10 cellular contexts compared by ENCODE assay signal in genomic region chr5:159330131-159330530, GRCh38. TPM values are rescaled to one million over a fixed set of nuclear protein-coding genes. Genes with fewer than 3 reads are reported as not detected.
A peak's percentile ranks its signal among the peaks of the same experiment; 100 is the strongest.
DNase-seq lines count a peak whose midpoint lies in the region; ATAC-seq, FAIRE-seq and TF ChIP-seq lines count a peak whose summit lies in the region.
"Had no signal": no experiment of that assay in that cellular context is flagged by ENCODE, and none has a peak within 500 bp of the region (broad histone marks: within the 10 kb centered on the region; RNA-seq: fewer than 3 reads in every experiment).

Gene IL12B (minus strand): TSS chr5:159330487. CDS start chr5:159326782, 3,705 bp downstream.

- H3K4me3 ChIP-seq in left ventricle myocardium inferior = peak within 1 kb of the TSS; percentile 64
- peak within 1 kb of the TSS; percentile 63 for H3K4me3 ChIP-seq in iPS-18c (ENCODE audit: insufficient read depth, low read depth, low read length)
- peak within 1 kb of the TSS; percentile 16 for H3K4me3 ChIP-seq in urinary bladder (ENCODE audit: low read depth, low read length)
- H3K4me3 ChIP-seq: body of pancreas had no signal

- TF ChIP-seq CTCF in left ventricle myocardium inferior (IDR thresholded peaks at IDR 0.05; ENCODE audit: borderline replicate concordance) = no peak

- H3K4me1 ChIP-seq in left ventricle myocardium inferior (peaks cover 10% of the 10 kb centered on the region), urinary bladder (ENCODE audit: insufficient read depth) (no peaks in the 10 kb centered on the region)

- intact Hi-C loops in left ventricle myocardium inferior (cut with micrococcal nuclease) (no loop called here), left ventricle myocardium superior (cut with micrococcal nuclease) (no loop called here)

- H3K27me3 Mint-ChIP-seq in activated CD8-positive, alpha-beta T cell treated with anti-CD3 and anti-CD28 coated beads, Interleukin-2, amount 10 ng/mL, durations not matched to agents 7 days and 5 days (ENCODE audit: low read depth) = peaks cover 28% of the 10 kb centered on the region

- WGBS in urinary bladder = 42% methylated on average over 3 of the region's 3 CpGs

- peak within 1 kb of the TSS; percentile 62 for H3K4me3 Mint-ChIP-seq in activated CD8-positive, alpha-beta T cell treated with anti-CD3 and anti-CD28 coated beads, Interleukin-2, amount 10 ng/mL, durations not matched to agents 7 days and 5 days

- H3K36me3 ChIP-seq in left ventricle myocardium inferior (no peaks in the 10 kb centered on the region), urinary bladder (ENCODE audit: insufficient read depth) (no peaks in the 10 kb centered on the region)

- H3K36me3 Mint-ChIP-seq in activated CD8-positive, alpha-beta T cell treated with anti-CD3 and anti-CD28 coated beads, Interleukin-2, amount 10 ng/mL, durations not matched to agents 7 days and 5 days (ENCODE audit: low read depth) = no peaks in the 10 kb centered on the region

- POLR2A ChIA-PET in activated CD8-positive, alpha-beta T cell treated with anti-CD3 and anti-CD28 coated beads, Interleukin-2, amount 10 ng/mL, durations not matched to agents 7 days and 5 days (lab: Charles Lee) = no interaction called here

- H3K4me1 Mint-ChIP-seq in activated CD8-positive, alpha-beta T cell treated with anti-CD3 and anti-CD28 coated beads, Interleukin-2, amount 10 ng/mL, durations not matched to agents 7 days and 5 days (ENCODE audit: low read depth) = peaks cover 27% of the 10 kb centered on the region

- peaks cover 17% of the 10 kb centered on the region for H3K27me3 ChIP-seq in left ventricle myocardium inferior (ENCODE audit: low read depth)

- DNase-seq in left ventricle myocardium inferior = no peak
- DNase-seq in left ventricle myocardium superior = no peak
- no peak for DNase-seq in activated CD8-positive, alpha-beta T cell treated with anti-CD3 and anti-CD28 coated beads, Interleukin-2, amount 10 ng/mL, durations not matched to agents 7 days and 5 days
- DNase-seq in amniotic stem cell (lab: John Stamatoyannopoulos, UW) = no peak
- no peak for DNase-seq in GM19239 (ENCODE audit: insufficient read length, low spot score)
- DNase-seq: body of pancreas; stimulated activated CD4-positive, alpha-beta T cell treated with anti-CD3 and anti-CD28 coated beads, Interleukin-2, amount 100 ng/mL, for 48 hours had no signal

- H3K27ac ChIP-seq in left ventricle myocardium inferior (replicated peaks) (peak within 1 kb of the TSS; percentile 62), urinary bladder (ENCODE audit: low read depth) (no peak within 1 kb of the TSS)
- H3K27ac ChIP-seq: body of pancreas had no signal

- H3K9me3 ChIP-seq in left ventricle myocardium inferior (replicated peaks) = no peaks in the 10 kb centered on the region
- H3K9me3 ChIP-seq in iPS-18c (ENCODE audit: control insufficient read depth, insufficient read depth, low read length) = no peaks in the 10 kb centered on the region
- H3K9me3 ChIP-seq: body of pancreas had no signal

- H3K27ac Mint-ChIP-seq in activated CD8-positive, alpha-beta T cell treated with anti-CD3 and anti-CD28 coated beads, Interleukin-2, amount 10 ng/mL, durations not matched to agents 7 days and 5 days = peak within 1 kb of the TSS; percentile 73

- ATAC-seq in left ventricle myocardium superior = no peak
- ATAC-seq in activated CD8-positive, alpha-beta T cell treated with anti-CD3 and anti-CD28 coated beads, Interleukin-2, amount 10 ng/mL, durations not matched to agents 7 days and 5 days = no peak
- ATAC-seq in activated CD4-positive, CD25-positive, alpha-beta regulatory T cell treated with anti-CD3 and anti-CD28 coated beads, Interleukin-2, amount 50 U/mL, for 24 hours = no peak
- ATAC-seq: body of pancreas had no signal

- H3K9me3 Mint-ChIP-seq in activated CD8-positive, alpha-beta T cell treated with anti-CD3 and anti-CD28 coated beads, Interleukin-2, amount 10 ng/mL, durations not matched to agents 7 days and 5 days (ENCODE audit: insufficient read depth) = no peaks in the 10 kb centered on the region

- no peak for FAIRE-seq in GM19239 (lab: Jason Lieb, UNC)

- CTCF ChIA-PET in activated CD8-positive, alpha-beta T cell treated with anti-CD3 and anti-CD28 coated beads, Interleukin-2, amount 10 ng/mL, durations not matched to agents 7 days and 5 days (lab: Charles Lee) = interaction anchor here (1.2 kb wide), 1 partner anchor 13 kb away, joined by 4 read pairs; no protein-coding TSS in a partner anchor

RNA-seq across cellular contexts. Expression of gene IL12B, which starts in this region (rescaled TPM):
- total RNA-seq in left ventricle myocardium inferior = not detected
- total RNA-seq in left ventricle myocardium superior = not detected
- total RNA-seq in activated CD8-positive, alpha-beta T cell treated with anti-CD3 and anti-CD28 coated beads, Interleukin-2, amount 10 ng/mL, durations not matched to agents 7 days and 5 days = not detected
- total RNA-seq in urinary bladder = not detected
- not detected for polyA plus RNA-seq in urinary bladder
- total RNA-seq: body of pancreas had no signal
